Comparison of ENCODE assay signal across 2 cellular contexts in genomic region chr22:26554956-26555355, GRCh38.
TF ChIP-seq lines count a peak whose summit lies in the region.

No MANE protein-coding gene starts in this region.

TF ChIP-seq in GM23338, 12 proteins besides CTCF, POLR2A, EP300 and RAD21:
- TF ChIP-seq ZNF462 (CRISPR knock-in tag; IDR thresholded peaks at IDR 0.05), result no peak
- TF ChIP-seq POLR2AphosphoS5 (IDR thresholded peaks at IDR 0.05; ENCODE audit: low read depth), result no peak
- no peak for TF ChIP-seq EZH2phosphoT487 (IDR thresholded peaks at IDR 0.05; ENCODE audit: unreplicated experiment)
- TF ChIP-seq NANOG (IDR thresholded peaks at IDR 0.05; ENCODE audit: borderline replicate concordance), result no peak
- TF ChIP-seq ETS1 (IDR thresholded peaks at IDR 0.05), result no peak
- TF ChIP-seq STAT1 (IDR thresholded peaks at IDR 0.05; ENCODE audit: unreplicated experiment), result no peak
- TF ChIP-seq ZNF331 (CRISPR knock-in tag; IDR thresholded peaks at IDR 0.05; ENCODE audit: low read depth), result no peak
- no peak for TF ChIP-seq JUNB (IDR thresholded peaks at IDR 0.05; ENCODE audit: unreplicated experiment)
- TF ChIP-seq EZH2 (IDR thresholded peaks at IDR 0.05; ENCODE audit: low read depth, unreplicated experiment), result no peak
- TF ChIP-seq REST (IDR thresholded peaks at IDR 0.05; ENCODE audit: unreplicated experiment), result no peak
- no peak for TF ChIP-seq CREB1 (CRISPR knock-in tag; IDR thresholded peaks at IDR 0.05; ENCODE audit: low read depth)
- TF ChIP-seq ZNF114 (CRISPR knock-in tag; IDR thresholded peaks at IDR 0.05), result no peak

TF ChIP-seq in K562, 482 proteins besides CTCF, POLR2A, EP300 and RAD21:
- TF ChIP-seq CLOCK (CRISPR knock-in tag; IDR thresholded peaks at IDR 0.05; ENCODE audit: borderline replicate concordance) (no peak), CEBPZ (IDR thresholded peaks at IDR 0.05; ENCODE audit: borderline replicate concordance, low read depth, low read length) (no peak), TEAD1 (CRISPR knock-in tag; IDR thresholded peaks at IDR 0.05) (no peak), MLLT1 (IDR thresholded peaks at IDR 0.05) (no peak), DEAF1 (CRISPR knock-in tag; IDR thresholded peaks at IDR 0.05) (no peak), JUNB (CRISPR knock-in tag; conservative IDR thresholded peaks at IDR 0.05) (no peak), USF1 (CRISPR knock-in tag; IDR thresholded peaks at IDR 0.05) (no peak), ZNF174 (CRISPR knock-in tag; IDR thresholded peaks at IDR 0.05) (no peak), BRF2 (IDR thresholded peaks at IDR 0.05; ENCODE audit: borderline replicate concordance, insufficient read depth, insufficient read length) (no peak), CCAR2 (IDR thresholded peaks at IDR 0.05; ENCODE audit: low read depth, low read length) (no peak), SOX6 (IDR thresholded peaks at IDR 0.05) (no peak), CBX2 (IDR thresholded peaks at IDR 0.05; ENCODE audit: insufficient read depth, low read length, poor library complexity, severe bottlenecking) (no peak), STAT5A (IDR thresholded peaks at IDR 0.05; ENCODE audit: borderline replicate concordance, low read length) (no peak), CUX1 (CRISPR knock-in tag; IDR thresholded peaks at IDR 0.05) (no peak), SAFB2 (IDR thresholded peaks at IDR 0.05; ENCODE audit: borderline replicate concordance, low read depth, low read length, severe bottlenecking) (no peak), HIVEP1 (CRISPR knock-in tag; IDR thresholded peaks at IDR 0.05) (no peak)
